Comparison of ENCODE assay signal across 8 cellular contexts in genomic region chr5:127959152-127959764, GRCh38.
DNase-seq lines count a peak whose midpoint lies in the region; ATAC-seq and TF ChIP-seq lines count a peak whose summit lies in the region.

No MANE protein-coding gene starts in this region.

- CTCF ChIA-PET in mammary epithelial cell (lab: Charles Lee; ENCODE audit: low non-redundant PET): no interaction called here

- H3K4me2 ChIP-seq in mammary epithelial cell (ENCODE audit: insufficient read depth, low read depth, low read length): peak overlapping the region; percentile 29

- in situ Hi-C loops in mammary epithelial cell (cut with MboI; ENCODE audit: low sequenced_read_pairs in 2 of 2): no loop called here

- TF ChIP-seq POLR2A in esophagus squamous epithelium (IDR thresholded peaks at IDR 0.05): no peak

- H3K36me3 ChIP-seq in mammary epithelial cell (ENCODE audit: insufficient read depth, low read length) (peaks cover 1% of the 10 kb centered on the region), esophagus squamous epithelium (no peaks in the 10 kb centered on the region)

- no peaks in the 10 kb centered on the region for H4K20me1 ChIP-seq in mammary epithelial cell (ENCODE audit: insufficient read depth, low read length)

- WGBS in mammary epithelial cell (ENCODE audit: low coverage, missing lambda C conversion rate): 12% methylated on average over 3 of the region's 3 CpGs
- 15 to 18% methylated on average over 3 of the region's 3 CpGs for WGBS in esophagus squamous epithelium, 2 donors

- H3K27ac ChIP-seq in mammary epithelial cell (ENCODE audit: insufficient read depth, low read depth, low read length) (no peak overlapping the region), esophagus squamous epithelium (no peak overlapping the region)

- DNase-seq in HFF-Myc (ENCODE audit: extremely low read depth, low read depth) (peak; percentile 75), NCI-H510A treated with DMSO at 0.1 percent for 48 hours (lab: John Stamatoyannopoulos, UW) (peak; percentile 45), mammary epithelial cell (peak; percentile 84), mesothelial cell of epicardium (ENCODE audit: low spot score in 2 of 2, unreplicated experiment in 2 of 2) (peak; percentile 76 to 87), esophagus squamous epithelium (lab: John Stamatoyannopoulos, UW) (no peak), posterior vena cava (ENCODE audit: low spot score) (no peak)

- peaks cover 44% of the 10 kb centered on the region for H3K4me1 Mint-ChIP-seq in mesothelial cell of epicardium

- peaks cover 18% of the 10 kb centered on the region for H3K36me3 Mint-ChIP-seq in mesothelial cell of epicardium

- peaks cover 10% of the 10 kb centered on the region for H3K9me3 Mint-ChIP-seq in mesothelial cell of epicardium

- no peak overlapping the region for H3K4me3 Mint-ChIP-seq in mesothelial cell of epicardium

- TF ChIP-seq CTCF in HFF-Myc (IDR thresholded peaks at IDR 0.05; ENCODE audit: low read depth, low read length, missing control alignments) (no peak), mammary epithelial cell (conservative IDR thresholded peaks at IDR 0.05 in 1 of 2, IDR thresholded peaks at IDR 0.05 in 1 of 2; ENCODE audit: extremely low read depth in 1 of 2, insufficient read depth in 1 of 2, low read depth in 1 of 2, low read length in 2 of 2) (no peak), mesothelial cell of epicardium (IDR thresholded peaks at IDR 0.05; ENCODE audit: unreplicated experiment) (no peak), esophagus squamous epithelium (IDR thresholded peaks at IDR 0.05) (no peak)

- no peaks in the 10 kb centered on the region for H3K27me3 Mint-ChIP-seq in mesothelial cell of epicardium (ENCODE audit: low read depth)

- H3K79me2 ChIP-seq in mammary epithelial cell (ENCODE audit: insufficient read depth, low read length): no peaks in the 10 kb centered on the region

- H3K4me3 ChIP-seq in HFF-Myc (replicated peaks; ENCODE audit: low read depth, low read length) (no peak overlapping the region), mammary epithelial cell (replicated peaks in 1 of 3; ENCODE audit: insufficient read depth in 1 of 3, low read depth in 2 of 3, low read length in 3 of 3) (no peak overlapping the region), esophagus squamous epithelium (no peak overlapping the region)

- H3K9me3 ChIP-seq in mammary epithelial cell (replicated peaks; ENCODE audit: insufficient read depth, low read length) (no peaks in the 10 kb centered on the region), esophagus squamous epithelium (no peaks in the 10 kb centered on the region)

- H3K27ac Mint-ChIP-seq in mesothelial cell of epicardium: peak overlapping the region; percentile 85

- H2AFZ ChIP-seq in mammary epithelial cell (ENCODE audit: low read depth, low read length): no peak overlapping the region

- no peak overlapping the region for H3K9ac ChIP-seq in mammary epithelial cell (ENCODE audit: insufficient read depth, low read length)

- H3K4me1 ChIP-seq in mammary epithelial cell (ENCODE audit: insufficient read depth, low read length) (peaks cover 31% of the 10 kb centered on the region), esophagus squamous epithelium (peaks cover 0 to 31% (median 11%) of the 10 kb centered on the region in 3 donors)

- dilution Hi-C loops in mammary epithelial cell (cut with HindIII; ENCODE audit: low sequenced_read_pairs): no loop called here

- no TSS peak for BruUV-seq in mammary epithelial cell (replicated peaks; lab: Mats Ljungman, UMichigan)

- ATAC-seq in HG02610 (IDR thresholded peaks at IDR 0.05; ENCODE audit: unreplicated experiment): no peak
- no peak for ATAC-seq in HG03354 (IDR thresholded peaks at IDR 0.05; ENCODE audit: poor library complexity, severe bottlenecking, unreplicated experiment)

- intact Hi-C loops in mammary epithelial cell (cut with micrococcal nuclease): loop anchor here (5.0 kb wide), 1 partner anchor 123 kb away; the partner anchor contains the start of gene SLC12A2
- intact Hi-C loops in esophagus squamous epithelium (cut with DNase I): no loop called here
- intact Hi-C loops in posterior vena cava (cut with DNase I): no loop called here

- H3K27me3 ChIP-seq in mammary epithelial cell (ENCODE audit: insufficient read depth, low read length) (no peaks in the 10 kb centered on the region), esophagus squamous epithelium (no peaks in the 10 kb centered on the region)

Comparison
In these comparisons a context has a peak if more than half of its experiments do, and no peak if none do; other contexts are left out.
1. DNase-seq: peak in HFF-Myc (single experiment), NCI-H510A treated with DMSO at 0.1 percent for 48 hours (single experiment), mammary epithelial cell (single experiment) and mesothelial cell of epicardium (2 of 2); none in esophagus squamous epithelium (single experiment) and posterior vena cava (single experiment).